ENCODE assay signal across 23 cellular contexts in the genomic region with DNA sequence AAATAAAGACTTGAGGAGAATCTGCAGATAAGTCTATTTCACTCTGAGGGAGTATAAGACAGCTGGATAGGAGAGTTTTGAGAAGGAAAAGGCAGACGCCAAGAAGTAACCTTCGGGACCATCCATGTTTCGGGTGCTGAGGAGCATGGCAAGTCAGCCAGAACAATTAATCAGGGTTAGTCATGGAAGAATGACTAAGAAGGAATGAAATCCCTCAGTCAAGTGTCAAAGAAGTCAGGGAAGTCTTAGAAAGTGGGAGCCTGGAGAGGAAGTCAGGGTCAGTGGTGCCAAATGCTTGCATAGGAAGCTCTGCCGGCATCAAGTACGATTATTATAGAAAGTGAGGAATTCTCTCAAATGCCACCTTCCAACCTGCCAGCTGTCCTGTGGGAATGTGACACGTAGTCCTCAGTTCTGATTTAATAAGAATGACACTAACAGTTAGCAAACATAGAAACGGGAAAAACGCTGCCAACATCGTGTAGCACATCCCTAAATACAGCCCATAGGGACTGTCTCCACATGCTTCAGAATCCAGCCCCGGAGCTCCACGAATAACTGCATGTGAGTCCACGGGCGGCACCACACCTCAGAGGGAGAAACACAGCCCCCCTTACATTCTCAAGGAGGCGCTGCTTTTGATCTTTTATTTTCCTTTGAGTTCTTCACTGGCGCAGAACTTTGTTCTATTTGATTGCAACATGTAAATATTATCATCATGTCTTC.
DNase-seq lines count a peak whose midpoint lies in the region; ATAC-seq, FAIRE-seq and TF ChIP-seq lines count a peak whose summit lies in the region.
"Had no signal": no experiment of that assay in that cellular context is flagged by ENCODE, and none has a peak within 500 bp of the region (broad histone marks: within the 10 kb centered on the region; RNA-seq: fewer than 3 reads in every experiment).

No MANE protein-coding gene starts in this region.

- intact Hi-C loops in left ventricle myocardium superior (cut with micrococcal nuclease), result no loop called here
- intact Hi-C loops in Right ventricle myocardium inferior (cut with DNase I), result no loop called here

- H4K8ac ChIP-seq in trophoblast cell (ENCODE audit: low read depth, low read length), result no peak overlapping the region

- H3K79me2 ChIP-seq in neural cell (replicated peaks; ENCODE audit: insufficient read depth, low read length) (no peaks in the 10 kb centered on the region), trophoblast cell (ENCODE audit: control insufficient read depth, insufficient read depth, low read length, poor library complexity) (no peaks in the 10 kb centered on the region)

- H3K27me3 ChIP-seq in neural cell (ENCODE audit: insufficient read depth, low read depth, low read length) (no peaks in the 10 kb centered on the region), trophoblast cell (ENCODE audit: insufficient read depth, low read length) (no peaks in the 10 kb centered on the region)
- H3K27me3 ChIP-seq: SJCRH30 had no signal

- no peak overlapping the region for H2BK120ac ChIP-seq in trophoblast cell (ENCODE audit: insufficient read depth, low read length, poor library complexity)

- H3K18ac ChIP-seq in trophoblast cell (ENCODE audit: low read length), result no peak overlapping the region

- peak; percentile 31 for ATAC-seq in left ventricle myocardium superior
- ATAC-seq in Right ventricle myocardium inferior, result no peak
- ATAC-seq in stimulated activated naive CD8-positive, alpha-beta T cell treated with anti-CD3 and anti-CD28 coated beads, Interleukin-15, Interleukin-2, amounts not matched to agents 100 U/mL and 50 U/mL, for 24 hours, result no peak
- ATAC-seq: CD8-positive, alpha-beta T cell had no signal

- H3K4me1 ChIP-seq in trophoblast cell (ENCODE audit: control insufficient read depth in 1 of 2, insufficient read depth in 2 of 2, low read length in 2 of 2), result peaks cover 0 to 3% of the 10 kb centered on the region in 2 experiments
- H3K4me1 ChIP-seq: SJCRH30 had no signal

- H3K9me2 ChIP-seq in neural cell (ENCODE audit: insufficient read depth, low read length), result no peaks in the 10 kb centered on the region

- no peaks in the 10 kb centered on the region for H3F3A ChIP-seq in neural cell (ENCODE audit: insufficient read depth, low read length, poor library complexity, severe bottlenecking)

- H3K23ac ChIP-seq in trophoblast cell (ENCODE audit: low read length), result no peak overlapping the region

- DNase-seq in left ventricle myocardium superior (no peak), Right ventricle myocardium inferior (ENCODE audit: missing footprints) (no peak), epithelial cell of proximal tubule (ENCODE audit: low read depth) (peak; percentile 45), trophoblast cell (no peak), frontal cortex (ENCODE audit: low spot score in 2 of 2) (no peak), AG08396 (ENCODE audit: low spot score) (no peak)
- no peak for DNase-seq in stimulated activated naive CD8-positive, alpha-beta T cell treated with anti-CD3 and anti-CD28 coated beads, Interleukin-15, Interleukin-2, amounts not matched to agents 100 U/mL and 50 U/mL, for 24 hours
- DNase-seq: 8988T; AML-193; C1 segment of cervical spinal cord; Calu3; CD8-positive, alpha-beta T cell; DMS153; GOT3; NCI-H1694; NCI-H2081 treated with DMSO at 0.1 percent for 48 hours; NCI-H446; NCI-H526 treated with DMSO at 0.1 percent for 48 hours; OCI-M1; RPMI8226; SJCRH30 had no signal

- no peak overlapping the region for H3K14ac ChIP-seq in trophoblast cell (ENCODE audit: low read length)

- no peak overlapping the region for H2BK5ac ChIP-seq in trophoblast cell (ENCODE audit: low read depth, low read length, poor library complexity)

- no peak overlapping the region for H4K91ac ChIP-seq in trophoblast cell (ENCODE audit: low read depth, low read length)

- H3K4me2 ChIP-seq in neural cell (ENCODE audit: low read length) (no peak overlapping the region), trophoblast cell (ENCODE audit: low read length) (no peak overlapping the region)

- no peak overlapping the region for H3K9ac ChIP-seq in neural cell (ENCODE audit: low read length)
- no peak overlapping the region for H3K9ac ChIP-seq in trophoblast cell (ENCODE audit: low read length)

- peak overlapping the region; percentile 67 for H3K27ac ChIP-seq in neural cell (ENCODE audit: low read length)
- no peak overlapping the region for H3K27ac ChIP-seq in trophoblast cell (ENCODE audit: low read depth, low read length)
- H3K27ac ChIP-seq: SJCRH30 had no signal

- no CpG with 5 or more reads among the region's 15 CpGs for WGBS in trophoblast cell (ENCODE audit: extremely low coverage, insufficient coverage, insufficient read length)

- H4K20me1 ChIP-seq in neural cell (ENCODE audit: insufficient read depth), result no peaks in the 10 kb centered on the region

- no peak for FAIRE-seq in frontal cortex (lab: Jason Lieb, UNC)
- FAIRE-seq: GM12891 had no signal

- no peak overlapping the region for H4K12ac ChIP-seq in trophoblast cell (ENCODE audit: low read depth, low read length)

- H3K4me3 ChIP-seq in epithelial cell of proximal tubule (ENCODE audit: low read depth, low read length) (no peak overlapping the region), neural cell (ENCODE audit: low read length) (no peak overlapping the region), trophoblast cell (ENCODE audit: low read depth, low read length) (no peak overlapping the region)
- H3K4me3 ChIP-seq: SJCRH30 had no signal

- H2BK12ac ChIP-seq in trophoblast cell (ENCODE audit: low read length), result no peak overlapping the region

- H3K79me1 ChIP-seq in trophoblast cell (ENCODE audit: low read length), result no peaks in the 10 kb centered on the region

- H2AK5ac ChIP-seq in trophoblast cell (ENCODE audit: low read length), result no peak overlapping the region

- TF ChIP-seq EP300 in neural cell (conservative IDR thresholded peaks at IDR 0.05; ENCODE audit: poor library complexity, severe bottlenecking), result no peak

- no peak overlapping the region for H3K4ac ChIP-seq in trophoblast cell (ENCODE audit: low read depth, low read length)

- TF ChIP-seq RAD21 in neural cell (conservative IDR thresholded peaks at IDR 0.05), result no peak

- H2AFZ ChIP-seq in neural cell (ENCODE audit: low read depth, low read length), result no peak overlapping the region
- no peak overlapping the region for H2AFZ ChIP-seq in trophoblast cell (ENCODE audit: insufficient read depth, low read length, poor library complexity)

- H3K36me3 ChIP-seq in neural cell (ENCODE audit: insufficient read depth, low read length) (no peaks in the 10 kb centered on the region), trophoblast cell (ENCODE audit: control insufficient read depth in 1 of 2, insufficient read depth in 2 of 2, low read length in 2 of 2) (no peaks in the 10 kb centered on the region)
- H3K36me3 ChIP-seq: SJCRH30 had no signal

- TF ChIP-seq CTCF in epithelial cell of proximal tubule (conservative IDR thresholded peaks at IDR 0.05; ENCODE audit: low read depth, low read length) (no peak), neural cell (IDR thresholded peaks at IDR 0.05; ENCODE audit: poor library complexity, severe bottlenecking) (no peak)

- H3K9me3 ChIP-seq in neural cell (ENCODE audit: low read length) (no peaks in the 10 kb centered on the region), trophoblast cell (ENCODE audit: insufficient read depth, low read depth, low read length) (no peaks in the 10 kb centered on the region)
- H3K9me3 ChIP-seq: SJCRH30 had no signal

TF ChIP-seq in neural cell, 6 proteins besides CTCF, POLR2A, EP300 and RAD21:
- TF ChIP-seq TAF1 (IDR thresholded peaks at IDR 0.05; ENCODE audit: low read depth) (no peak), EZH2 (IDR thresholded peaks at IDR 0.05; ENCODE audit: borderline replicate concordance, insufficient read depth, low read length, poor library complexity, severe bottlenecking) (no peak), POLR2AphosphoS5 (IDR thresholded peaks at IDR 0.05) (no peak), MXI1 (conservative IDR thresholded peaks at IDR 0.05; ENCODE audit: poor library complexity, severe bottlenecking) (no peak)
- TF ChIP-seq, protein P1, sequence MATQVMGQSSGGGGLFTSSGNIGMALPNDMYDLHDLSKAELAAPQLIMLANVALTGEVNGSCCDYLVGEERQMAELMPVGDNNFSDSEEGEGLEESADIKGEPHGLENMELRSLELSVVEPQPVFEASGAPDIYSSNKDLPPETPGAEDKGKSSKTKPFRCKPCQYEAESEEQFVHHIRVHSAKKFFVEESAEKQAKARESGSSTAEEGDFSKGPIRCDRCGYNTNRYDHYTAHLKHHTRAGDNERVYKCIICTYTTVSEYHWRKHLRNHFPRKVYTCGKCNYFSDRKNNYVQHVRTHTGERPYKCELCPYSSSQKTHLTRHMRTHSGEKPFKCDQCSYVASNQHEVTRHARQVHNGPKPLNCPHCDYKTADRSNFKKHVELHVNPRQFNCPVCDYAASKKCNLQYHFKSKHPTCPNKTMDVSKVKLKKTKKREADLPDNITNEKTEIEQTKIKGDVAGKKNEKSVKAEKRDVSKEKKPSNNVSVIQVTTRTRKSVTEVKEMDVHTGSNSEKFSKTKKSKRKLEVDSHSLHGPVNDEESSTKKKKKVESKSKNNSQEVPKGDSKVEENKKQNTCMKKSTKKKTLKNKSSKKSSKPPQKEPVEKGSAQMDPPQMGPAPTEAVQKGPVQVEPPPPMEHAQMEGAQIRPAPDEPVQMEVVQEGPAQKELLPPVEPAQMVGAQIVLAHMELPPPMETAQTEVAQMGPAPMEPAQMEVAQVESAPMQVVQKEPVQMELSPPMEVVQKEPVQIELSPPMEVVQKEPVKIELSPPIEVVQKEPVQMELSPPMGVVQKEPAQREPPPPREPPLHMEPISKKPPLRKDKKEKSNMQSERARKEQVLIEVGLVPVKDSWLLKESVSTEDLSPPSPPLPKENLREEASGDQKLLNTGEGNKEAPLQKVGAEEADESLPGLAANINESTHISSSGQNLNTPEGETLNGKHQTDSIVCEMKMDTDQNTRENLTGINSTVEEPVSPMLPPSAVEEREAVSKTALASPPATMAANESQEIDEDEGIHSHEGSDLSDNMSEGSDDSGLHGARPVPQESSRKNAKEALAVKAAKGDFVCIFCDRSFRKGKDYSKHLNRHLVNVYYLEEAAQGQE (IDR thresholded peaks at IDR 0.05; ENCODE audit: borderline replicate concordance), result no peak
